8 cellular contexts compared by ENCODE assay signal in the genomic region with DNA sequence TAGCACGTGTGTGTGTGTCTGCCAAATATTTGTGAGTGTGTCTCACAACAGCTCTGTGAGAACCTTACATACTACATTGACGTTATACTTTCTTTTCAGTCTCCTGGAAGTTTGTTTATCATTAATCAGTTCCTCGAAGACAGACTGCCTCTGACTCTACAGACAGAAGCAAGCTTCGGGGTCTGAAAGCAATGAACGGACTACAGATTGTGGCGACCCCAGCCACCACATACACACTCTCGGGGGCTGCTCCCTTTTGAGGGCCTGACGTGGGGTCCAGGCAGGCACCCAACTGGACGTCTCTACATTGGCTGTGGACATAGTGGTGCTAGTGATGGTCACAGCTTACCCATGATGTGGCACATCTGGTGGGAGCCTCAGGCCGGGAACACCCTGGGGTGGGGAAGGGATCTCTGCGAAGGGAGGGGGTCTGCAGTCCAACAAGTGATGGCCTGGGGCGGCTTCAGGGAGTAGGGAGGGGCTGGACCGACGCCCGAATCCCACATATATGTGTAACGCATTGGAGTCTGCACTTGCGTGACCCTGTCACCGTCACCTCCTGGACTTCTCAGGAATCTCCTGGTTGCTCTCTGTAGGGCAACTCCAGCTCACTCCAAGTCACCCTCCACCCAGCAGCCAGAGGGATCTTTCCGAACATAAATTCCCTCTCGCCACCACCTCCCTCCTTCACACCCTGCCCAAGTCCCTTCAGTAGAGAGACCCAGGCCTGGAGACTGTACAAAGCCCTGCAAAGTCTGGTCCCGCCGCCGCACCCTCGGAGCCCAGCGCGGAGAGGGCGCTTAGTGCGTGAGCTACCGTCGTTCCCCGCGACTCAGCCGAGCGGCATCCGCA. TPM values are rescaled to one million over a fixed set of nuclear protein-coding genes. Genes with fewer than 3 reads are reported as not detected.
A peak's percentile ranks its signal among the peaks of the same experiment; 100 is the strongest.
DNase-seq lines count a peak whose midpoint lies in the region; ATAC-seq, FAIRE-seq and TF ChIP-seq lines count a peak whose summit lies in the region.

No MANE protein-coding gene starts in this region.

- peak overlapping the region; percentile 70 to 84 (median 81) for H3K4me3 Mint-ChIP-seq in brain

- no peak for TF ChIP-seq POLR2A in HepG2 (IDR thresholded peaks at IDR 0.05; ENCODE audit: insufficient read depth in 1 of 2, low read depth in 2 of 2, low read length in 2 of 2)

- peaks cover 15% of the 10 kb centered on the region; the same call in 1 of the 2 replicates for H3K27me3 ChIP-seq in SK-N-SH (ENCODE audit: insufficient read depth)
- H3K27me3 ChIP-seq in HepG2 (ENCODE audit: control insufficient read depth in 1 of 2, insufficient read depth in 2 of 2, low read length in 2 of 2) = peaks cover 6 to 34% of the 10 kb centered on the region in 2 experiments; a peak in 4 of 5 replicates

- H3K9ac ChIP-seq in SK-N-SH (peak overlapping the region; percentile 34; the same call in 1 of the 2 replicates), HepG2 (ENCODE audit: insufficient read depth, low read depth, low read length) (peak overlapping the region; percentile 28; the same call in 1 of the 2 replicates)

- peaks cover 14 to 29% (median 18%) of the 10 kb centered on the region in 5 experiments for H3K9me3 Mint-ChIP-seq in brain

- no peaks in the 10 kb centered on the region for H3K36me3 ChIP-seq in SK-N-SH (replicated peaks in 1 of 2; ENCODE audit: control insufficient read depth in 1 of 2, insufficient read depth in 2 of 2, low read length in 1 of 2)
- no peaks in the 10 kb centered on the region for H3K36me3 ChIP-seq in HepG2 (replicated peaks in 1 of 2; ENCODE audit: control insufficient read depth in 1 of 2, insufficient read depth in 2 of 2, low read length in 2 of 2)

- H3K79me2 ChIP-seq in SK-N-SH (ENCODE audit: insufficient read depth) (no peaks in the 10 kb centered on the region), HepG2 (ENCODE audit: insufficient read depth, low read length) (no peaks in the 10 kb centered on the region)

- no peaks in the 10 kb centered on the region for H3K36me3 Mint-ChIP-seq in brain

- in situ Hi-C loops in HepG2 (cut with HindIII; ENCODE audit: extremely low pct_ligation_motif_present, low pct_unique_long_range_greater_than_20kb) = no loop called here

- no peaks in the 10 kb centered on the region for H3K9me2 ChIP-seq in SK-N-SH

- CTCF ChIA-PET in SK-N-SH (lab: Yijun Ruan, JAX) = interaction anchor here (0.6 to 12.7 kb wide), 31 partner anchors 8 to 692 kb away, joined by 3 to 400 read pairs (median 3); a partner anchor contains a TSS
- CTCF ChIA-PET in HepG2 (lab: Yijun Ruan, JAX; ENCODE audit: low intra/inter-chr PET ratio, low total read pairs) = interaction anchor here (1.0 to 2.1 kb wide), 4 partner anchors 62 to 135 kb away, joined by 3 to 8 read pairs (median 4); no protein-coding TSS in a partner anchor

- H4K20me1 ChIP-seq in SK-N-SH (ENCODE audit: insufficient read depth) (no peaks in the 10 kb centered on the region), HepG2 (ENCODE audit: insufficient read depth, low read length) (no peaks in the 10 kb centered on the region)

- H3K4me2 ChIP-seq in SK-N-SH = peak overlapping the region; percentile 76
- peak overlapping the region; percentile 83 for H3K4me2 ChIP-seq in HepG2 (ENCODE audit: low read depth, low read length)

- TF ChIP-seq CTCF in SK-N-SH (IDR thresholded peaks at IDR 0.05) (no peak), brain (conservative IDR thresholded peaks at IDR 0.05) (no peak), HepG2 (CRISPR knock-in tag; IDR thresholded peaks at IDR 0.05) (no peak)

- no TSS peak for BruUV-seq in HepG2 (replicated peaks; lab: Mats Ljungman, UMichigan)

- DNase-seq in SK-N-SH = no peak
- DNase-seq in HepG2 (ENCODE audit: low spot score) = no peak
- DNase-seq in NCI-H82 treated with DMSO at 0.1 percent for 48 hours (lab: John Stamatoyannopoulos, UW; ENCODE audit: unreplicated experiment) = no peak

- H3K4me3 ChIP-seq in SK-N-SH (ENCODE audit: low read depth in 2 of 2, low read length in 1 of 2) (peak overlapping the region; percentile 50 to 57; a peak in 3 of 4 replicates), HepG2 (replicated peaks in 1 of 3; ENCODE audit: insufficient read depth in 1 of 3, low read depth in 2 of 3, low read length in 3 of 3) (peak overlapping the region in 2 of 3 experiments; percentile 50 to 68; a peak in 4 of 6 replicates)

- peak overlapping the region; percentile 89; the same call in 1 of the 2 replicates for H2AFZ ChIP-seq in SK-N-SH (ENCODE audit: low read depth)
- no peak overlapping the region for H2AFZ ChIP-seq in HepG2 (ENCODE audit: low read length)

- H3K27me3 Mint-ChIP-seq in brain = peaks cover 37% of the 10 kb centered on the region

- H3K27ac Mint-ChIP-seq in brain = peak overlapping the region in 1 of 5 experiments; percentile 66

- FAIRE-seq in HepG2 (lab: Jason Lieb, UNC) = no peak

- no peaks in the 10 kb centered on the region for H3K9me3 ChIP-seq in SK-N-SH
- no peaks in the 10 kb centered on the region for H3K9me3 ChIP-seq in HepG2 (ENCODE audit: low read length)

- no peak for TF ChIP-seq RAD21 in SK-N-SH (IDR thresholded peaks at IDR 0.05; ENCODE audit: low read length)
- no peak for TF ChIP-seq RAD21 in HepG2 (CRISPR knock-in tag; IDR thresholded peaks at IDR 0.05)

- no peak for TF ChIP-seq EP300 in SK-N-SH (IDR thresholded peaks at IDR 0.05; ENCODE audit: borderline replicate concordance in 1 of 2, low read depth in 1 of 2, low read length in 1 of 2)
- no peak for TF ChIP-seq EP300 in HepG2 (IDR thresholded peaks at IDR 0.05; ENCODE audit: low read depth in 2 of 2, low read length in 2 of 2)
- no peak for TF ChIP-seq EP300 in HepG2 (CRISPR knock-in tag; IDR thresholded peaks at IDR 0.05; ENCODE audit: borderline replicate concordance)

- ATAC-seq in SK-N-SH treated with all-trans-retinoic acid at 6 μM for 48 hours (no peak), HepG2 (peak; percentile 25; the same call in 2 of the 3 replicates), GM18519 (IDR thresholded peaks at IDR 0.05; ENCODE audit: low FRiP score, unreplicated experiment) (no peak), GM21367 (IDR thresholded peaks at IDR 0.05; ENCODE audit: unreplicated experiment) (no peak)

- H3K4me1 ChIP-seq in SK-N-SH (ENCODE audit: control insufficient read depth in 1 of 2, insufficient read depth in 2 of 2, low read depth in 1 of 2, low read length in 1 of 2) = peaks cover 0 to 13% of the 10 kb centered on the region in 2 experiments; a peak in 1 of 4 replicates
- peaks cover 19% of the 10 kb centered on the region for H3K4me1 ChIP-seq in HepG2 (ENCODE audit: insufficient read depth, low read length)

- WGBS in SK-N-SH (ENCODE audit: low lambda C conversion rate) = 81% methylated on average over 24 of the region's 35 CpGs
- 58% methylated on average over 30 of the region's 35 CpGs for WGBS in HepG2 (ENCODE audit: low lambda C conversion rate)

- H3K27ac ChIP-seq in SK-N-SH (ENCODE audit: low read depth in 2 of 2, low read length in 1 of 2) (no peak overlapping the region), HepG2 (ENCODE audit: extremely low read length, insufficient read depth, low read length) (no peak overlapping the region), temporal lobe (ENCODE audit: low read depth, low read length) (peak overlapping the region; percentile 57)

- H3F3A ChIP-seq in SK-N-SH (replicated peaks; ENCODE audit: insufficient read depth) = no peaks in the 10 kb centered on the region

- POLR2A ChIA-PET in SK-N-SH (lab: Yijun Ruan, JAX) (no interaction called here), HepG2 (lab: Yijun Ruan, JAX) (interaction anchor here (0.8 kb wide), 1 partner anchor 29 kb away, joined by 3 read pairs; no protein-coding TSS in a partner anchor)

- H3K4me1 Mint-ChIP-seq in brain = peaks cover 15% of the 10 kb centered on the region

- intact Hi-C loops in HepG2 (cut with micrococcal nuclease; ENCODE audit: unreplicated experiment) = no loop called here

RNA-seq across cellular contexts. Expression of a gene that starts 30.4 kb away (rescaled TPM):
- polyA plus RNA-seq in SK-N-SH (2012; rRNA removed) (0.03 TPM in 1 of 2 replicates, not detected in the other), brain (ENCODE audit: insufficient read depth, low read depth, low replicate concordance) (2.5 TPM), HepG2 (2011; rRNA removed) (0.86 and 1.2 TPM in 2 replicates)
- 0.03 TPM in 1 of 2 replicates, not detected in the other for polyA plus RNA-seq in SK-N-SH (2012; cell fraction: cytosol; rRNA removed)
- polyA plus RNA-seq in SK-N-SH (2012; cell fraction: nucleus; rRNA removed) = 0.05 TPM in 1 of 2 replicates, not detected in the other
- total RNA-seq in HepG2 (2016; rRNA removed; fragmentation: Illumina TruSeq; extraction: Trizol) (0.84 and 0.86 TPM in 2 replicates), temporal lobe (0.25 TPM)
- not detected in 2 replicates for total RNA-seq in HepG2 (2016; cell fraction: cytosol; rRNA removed; fragmentation: Illumina TruSeq; extraction: Trizol; ENCODE audit: low read depth)
- 0.58 and 0.74 TPM in 2 replicates for total RNA-seq in HepG2 (2016; cell fraction: insoluble cytoplasmic fraction; rRNA removed; fragmentation: Illumina TruSeq; extraction: Trizol)
- 0.62 and 0.72 TPM in 2 replicates for total RNA-seq in HepG2 (2016; cell fraction: membrane; rRNA removed; fragmentation: Illumina TruSeq; extraction: Trizol)
- total RNA-seq in HepG2 (2016; cell fraction: nucleus; rRNA removed; fragmentation: Illumina TruSeq; extraction: Trizol) = 1.7 and 2.0 TPM in 2 replicates
- polyA plus RNA-seq in HepG2 (2011; cell fraction: cytosol; rRNA removed) = 0.78 and 0.83 TPM in 2 replicates
- polyA plus RNA-seq in HepG2 (2011; cell fraction: nucleus; rRNA removed) = 2.2 and 4.0 TPM in 2 replicates
- polyA plus RNA-seq in HepG2 (2012) = 0.47 and 0.95 TPM in 2 replicates
- polyA plus RNA-seq in HepG2 (2016; cell fraction: cytosol; fragmentation: Illumina TruSeq; extraction: Trizol; ENCODE audit: low read depth) = 0.41 and 0.44 TPM in 2 replicates
- 0.74 and 0.80 TPM in 2 replicates for polyA plus RNA-seq in HepG2 (2016; cell fraction: insoluble cytoplasmic fraction; fragmentation: Illumina TruSeq; extraction: Trizol; ENCODE audit: low read depth)
- 0.31 and 0.92 TPM in 2 replicates for polyA plus RNA-seq in HepG2 (2016; cell fraction: membrane; fragmentation: Illumina TruSeq; extraction: Trizol; ENCODE audit: low read depth)
- polyA plus RNA-seq in HepG2 (2016; cell fraction: nucleus; fragmentation: Illumina TruSeq; extraction: Trizol; ENCODE audit: insufficient read depth, low read depth) = 0.56 and 0.81 TPM in 2 replicates
- polyA minus RNA-seq in HepG2 (2011; rRNA and poly(A)+ RNA removed; ENCODE audit: low replicate concordance) = 14.4 and 285 TPM in 2 replicates
- 1.2 and 2.0 TPM in 2 replicates for polyA minus RNA-seq in HepG2 (2011; cell fraction: cytosol; rRNA and poly(A)+ RNA removed)
- 6.6 and 14.2 TPM in 2 replicates for polyA minus RNA-seq in HepG2 (2011; cell fraction: nucleus; rRNA and poly(A)+ RNA removed)

RNA-seq across cellular contexts. Expression of a gene that starts 42.5 kb away (rescaled TPM):
- polyA plus RNA-seq in SK-N-SH (2012; rRNA removed) (27.6 and 28.0 TPM in 2 replicates), brain (ENCODE audit: insufficient read depth, low read depth, low replicate concordance) (13.7 TPM), HepG2 (2011; rRNA removed) (92.9 and 94.6 TPM in 2 replicates)
- 13.8 and 20.5 TPM in 2 replicates for polyA plus RNA-seq in SK-N-SH (2012; cell fraction: cytosol; rRNA removed)
- 22.1 and 33.5 TPM in 2 replicates for polyA plus RNA-seq in SK-N-SH (2012; cell fraction: nucleus; rRNA removed)
- total RNA-seq in HepG2 (2016; rRNA removed; fragmentation: Illumina TruSeq; extraction: Trizol) (37.5 and 63.7 TPM in 2 replicates), temporal lobe (1.2 TPM)
- total RNA-seq in HepG2 (2016; cell fraction: cytosol; rRNA removed; fragmentation: Illumina TruSeq; extraction: Trizol; ENCODE audit: low read depth) = 67.5 and 74.8 TPM in 2 replicates
- 30.7 and 64.6 TPM in 2 replicates for total RNA-seq in HepG2 (2016; cell fraction: insoluble cytoplasmic fraction; rRNA removed; fragmentation: Illumina TruSeq; extraction: Trizol)
- 118 and 139 TPM in 2 replicates for total RNA-seq in HepG2 (2016; cell fraction: membrane; rRNA removed; fragmentation: Illumina TruSeq; extraction: Trizol)
- total RNA-seq in HepG2 (2016; cell fraction: nucleus; rRNA removed; fragmentation: Illumina TruSeq; extraction: Trizol) = 44.9 and 59.4 TPM in 2 replicates
- polyA plus RNA-seq in HepG2 (2011; cell fraction: cytosol; rRNA removed) = 77.3 and 145 TPM in 2 replicates
- polyA plus RNA-seq in HepG2 (2011; cell fraction: nucleus; rRNA removed) = 93.1 and 106 TPM in 2 replicates
- 22.4 and 31.8 TPM in 2 replicates for polyA plus RNA-seq in HepG2 (2012)
- 159 and 175 TPM in 2 replicates for polyA plus RNA-seq in HepG2 (2016; cell fraction: cytosol; fragmentation: Illumina TruSeq; extraction: Trizol; ENCODE audit: low read depth)
- polyA plus RNA-seq in HepG2 (2016; cell fraction: insoluble cytoplasmic fraction; fragmentation: Illumina TruSeq; extraction: Trizol; ENCODE audit: low read depth) = 64.4 and 78.3 TPM in 2 replicates
- 207 and 216 TPM in 2 replicates for polyA plus RNA-seq in HepG2 (2016; cell fraction: membrane; fragmentation: Illumina TruSeq; extraction: Trizol; ENCODE audit: low read depth)
- 162 and 173 TPM in 2 replicates for polyA plus RNA-seq in HepG2 (2016; cell fraction: nucleus; fragmentation: Illumina TruSeq; extraction: Trizol; ENCODE audit: insufficient read depth, low read depth)
- polyA minus RNA-seq in HepG2 (2011; rRNA and poly(A)+ RNA removed; ENCODE audit: low replicate concordance) = 19.0 and 113 TPM in 2 replicates
- polyA minus RNA-seq in HepG2 (2011; cell fraction: cytosol; rRNA and poly(A)+ RNA removed) = 47.6 and 70.8 TPM in 2 replicates
- polyA minus RNA-seq in HepG2 (2011; cell fraction: nucleus; rRNA and poly(A)+ RNA removed) = 28.5 and 32.1 TPM in 2 replicates
